In genomic region chr17:82952019-82952418, GRCh38 we compare ENCODE assay signal across 16 cellular contexts.
"Had no signal": no experiment of that assay in that cellular context is flagged by ENCODE, and none has a peak within 500 bp of the region (broad histone marks: within the 10 kb centered on the region; RNA-seq: fewer than 3 reads in every experiment).

No MANE protein-coding gene starts in this region.

- H3K4me3 Mint-ChIP-seq: activated naive CD8-positive, alpha-beta T cell treated with anti-CD3 and anti-CD28 coated beads, Interleukin-2, amount 50 U/mL, for 24 hours; naive thymus-derived CD4-positive, alpha-beta T cell; stimulated activated effector memory CD8-positive, alpha-beta T cell treated with anti-CD3 and anti-CD28 coated beads, Interleukin-12 subunit alpha, Interleukin-12 subunit beta, amount 100 ng/mL, for 72 hours had no signal

- DNase-seq: activated CD4-positive, alpha-beta T cell treated with anti-CD3 and anti-CD28 coated beads, Interleukin-2, amount 50 U/mL, for 1 hour; activated gamma-delta T cell; activated naive CD8-positive, alpha-beta T cell treated with anti-CD3 and anti-CD28 coated beads, Interleukin-2, amount 50 U/mL, for 24 hours; naive thymus-derived CD4-positive, alpha-beta T cell; nucleus accumbens; SHP77 treated with DMSO at 0.1 percent for 48 hours; T-helper 2 cell; trophoblast cell had no signal

- ATAC-seq: activated naive CD8-positive, alpha-beta T cell treated with anti-CD3 and anti-CD28 coated beads, Interleukin-2, amount 50 U/mL, for 24 hours; naive thymus-derived CD4-positive, alpha-beta T cell; stimulated activated effector memory CD8-positive, alpha-beta T cell treated with anti-CD3 and anti-CD28 coated beads, Interleukin-12 subunit alpha, Interleukin-12 subunit beta, amount 100 ng/mL, for 72 hours had no signal

- H3K9me3 ChIP-seq: prostate gland had no signal

- FAIRE-seq: bronchial epithelial cell, endothelial cell of umbilical vein, frontal cortex, keratinocyte, TTC549 had no signal

- H3K27ac Mint-ChIP-seq: activated naive CD8-positive, alpha-beta T cell treated with anti-CD3 and anti-CD28 coated beads, Interleukin-2, amount 50 U/mL, for 24 hours; naive thymus-derived CD4-positive, alpha-beta T cell; stimulated activated effector memory CD8-positive, alpha-beta T cell treated with anti-CD3 and anti-CD28 coated beads, Interleukin-12 subunit alpha, Interleukin-12 subunit beta, amount 100 ng/mL, for 72 hours had no signal

- H3K36me3 ChIP-seq: prostate gland had no signal

- H3K27me3 Mint-ChIP-seq: activated naive CD8-positive, alpha-beta T cell treated with anti-CD3 and anti-CD28 coated beads, Interleukin-2, amount 50 U/mL, for 24 hours; naive thymus-derived CD4-positive, alpha-beta T cell had no signal

- H3K4me1 Mint-ChIP-seq: activated naive CD8-positive, alpha-beta T cell treated with anti-CD3 and anti-CD28 coated beads, Interleukin-2, amount 50 U/mL, for 24 hours had no signal

- H3K4me1 ChIP-seq: ascending aorta, prostate gland had no signal

- H3K4me3 ChIP-seq: ascending aorta, prostate gland had no signal

- H3K27me3 ChIP-seq: ascending aorta had no signal

- H3K27ac ChIP-seq: ascending aorta, prostate gland had no signal
